In genomic region chr2:241637233-241638062, GRCh38 we compare ENCODE assay signal across 1 cellular context.
TF ChIP-seq lines count a peak whose summit lies in the region.

Gene ATG4B (plus strand): TSS chr2:241637693. CDS start chr2:241637715, 22 bp downstream.

TF ChIP-seq in HepG2, 621 proteins besides CTCF, POLR2A, EP300 and RAD21 (continued from another document and continues in another):
- TF ChIP-seq TIGD3 (CRISPR knock-in tag; IDR thresholded peaks at IDR 0.05; ENCODE audit: borderline replicate concordance) (no peak), RBFOX2 (IDR thresholded peaks at IDR 0.05; ENCODE audit: low read depth, low read length) (peak; percentile 96), MLXIP (CRISPR knock-in tag; IDR thresholded peaks at IDR 0.05; ENCODE audit: borderline replicate concordance) (no peak), NFKBIZ (CRISPR knock-in tag; IDR thresholded peaks at IDR 0.05) (peak; percentile 76; the same call in 1 of the 2 replicates), BATF2 (CRISPR knock-in tag; IDR thresholded peaks at IDR 0.05) (peak; percentile 75; the same call in 1 of the 2 replicates), ZSCAN12 (CRISPR knock-in tag; IDR thresholded peaks at IDR 0.05) (0 out of 2 replicates have a peak, but pooled peaks have one; percentile 70), TEAD2 (CRISPR knock-in tag; IDR thresholded peaks at IDR 0.05) (no peak), ARHGAP35 (CRISPR knock-in tag; IDR thresholded peaks at IDR 0.05; ENCODE audit: borderline replicate concordance) (peak; percentile 78), PBX2 (CRISPR knock-in tag; IDR thresholded peaks at IDR 0.05) (no peak), ZNF142 (CRISPR knock-in tag; IDR thresholded peaks at IDR 0.05) (peak; percentile 74), ZNF460 (CRISPR knock-in tag; IDR thresholded peaks at IDR 0.05; ENCODE audit: borderline replicate concordance) (no peak), SRY (CRISPR knock-in tag; IDR thresholded peaks at IDR 0.05) (peak; percentile 42; the same call in 1 of the 2 replicates), CREBL2 (CRISPR knock-in tag; IDR thresholded peaks at IDR 0.05; ENCODE audit: borderline replicate concordance) (0 out of 2 replicates have a peak, but pooled peaks have one; percentile 18), ERF (CRISPR knock-in tag; IDR thresholded peaks at IDR 0.05) (peak; percentile 97), THRA (CRISPR knock-in tag; IDR thresholded peaks at IDR 0.05; ENCODE audit: borderline replicate concordance) (peak; percentile 64; the same call in 1 of the 2 replicates), SALL2 (CRISPR knock-in tag; IDR thresholded peaks at IDR 0.05) (peak; percentile 93), JDP2 (CRISPR knock-in tag; IDR thresholded peaks at IDR 0.05; ENCODE audit: borderline replicate concordance) (no peak), ZNF350 (CRISPR knock-in tag; IDR thresholded peaks at IDR 0.05; ENCODE audit: borderline replicate concordance, low read depth) (peak; percentile 61), HES4 (CRISPR knock-in tag; IDR thresholded peaks at IDR 0.05; ENCODE audit: borderline replicate concordance) (peak; percentile 76), PHF20 (CRISPR knock-in tag; IDR thresholded peaks at IDR 0.05) (peak; percentile 93), ZSCAN22 (CRISPR knock-in tag; IDR thresholded peaks at IDR 0.05) (0 out of 2 replicates have a peak, but pooled peaks have one; percentile 42), ARID4A (CRISPR knock-in tag; IDR thresholded peaks at IDR 0.05; ENCODE audit: borderline replicate concordance) (peak; percentile 94), RXRA (CRISPR knock-in tag; IDR thresholded peaks at IDR 0.05) (peak; percentile 93), ZSCAN31 (CRISPR knock-in tag; IDR thresholded peaks at IDR 0.05; ENCODE audit: low read depth) (peak; percentile 96), TEF (CRISPR knock-in tag; IDR thresholded peaks at IDR 0.05) (peak; percentile 42; the same call in 1 of the 2 replicates), ZNF879 (CRISPR knock-in tag; IDR thresholded peaks at IDR 0.05) (0 out of 2 replicates have a peak, but pooled peaks have one; percentile 91), TBX3 (IDR thresholded peaks at IDR 0.05; ENCODE audit: borderline replicate concordance) (0 out of 2 replicates have a peak, but pooled peaks have one; percentile 12), SIN3A (IDR thresholded peaks at IDR 0.05; ENCODE audit: borderline replicate concordance, low read depth, low read length) (peak; percentile 75; the same call in 1 of the 2 replicates), ZNF75D (CRISPR knock-in tag; IDR thresholded peaks at IDR 0.05; ENCODE audit: borderline replicate concordance) (no peak), TSC22D2 (CRISPR knock-in tag; IDR thresholded peaks at IDR 0.05; ENCODE audit: borderline replicate concordance) (0 out of 2 replicates have a peak, but pooled peaks have one; percentile 82), NFE2L1 (CRISPR knock-in tag; IDR thresholded peaks at IDR 0.05; ENCODE audit: borderline replicate concordance) (no peak), TBX2 (CRISPR knock-in tag; IDR thresholded peaks at IDR 0.05; ENCODE audit: borderline replicate concordance) (peak; percentile 94), ZNF678 (CRISPR knock-in tag; IDR thresholded peaks at IDR 0.05) (no peak), ZNF607 (CRISPR knock-in tag; IDR thresholded peaks at IDR 0.05; ENCODE audit: borderline replicate concordance) (peak; percentile 93), CCDC6 (CRISPR knock-in tag; IDR thresholded peaks at IDR 0.05) (peak; percentile 37; the same call in 1 of the 2 replicates), ZNF326 (CRISPR knock-in tag; IDR thresholded peaks at IDR 0.05; ENCODE audit: borderline replicate concordance) (no peak), ZNF589 (CRISPR knock-in tag; conservative IDR thresholded peaks at IDR 0.05) (no peak; the same call in none of the 2 replicates), ZBTB2 (CRISPR knock-in tag; IDR thresholded peaks at IDR 0.05; ENCODE audit: low read depth) (peak; percentile 94), MTF1 (CRISPR knock-in tag; IDR thresholded peaks at IDR 0.05) (peak; percentile 47; the same call in 1 of the 2 replicates)
